ENCODE assay signal across 9 cellular contexts in the genomic region with DNA sequence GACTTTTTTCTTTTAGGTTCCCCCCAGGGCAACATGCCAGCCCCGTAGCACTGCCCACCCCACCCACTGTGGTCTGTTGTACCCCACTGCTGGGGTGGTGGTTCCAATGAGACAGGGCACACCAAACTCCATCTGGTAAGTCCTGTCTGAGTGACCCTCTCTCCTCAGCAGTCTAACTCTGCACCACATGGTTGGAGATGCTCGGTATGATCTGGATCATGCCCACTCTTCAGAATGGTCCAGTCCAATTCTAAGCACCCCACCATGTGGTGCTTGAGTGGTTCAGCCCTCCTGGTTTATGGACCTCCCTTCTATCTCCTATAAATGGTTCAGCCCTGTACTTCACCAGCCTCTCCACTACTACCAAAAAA. TPM values are rescaled to one million over a fixed set of nuclear protein-coding genes. Genes with fewer than 3 reads are reported as not detected.
DNase-seq lines count a peak whose midpoint lies in the region; ATAC-seq and TF ChIP-seq lines count a peak whose summit lies in the region.
"Had no signal": no experiment of that assay in that cellular context is flagged by ENCODE, and none has a peak within 500 bp of the region (broad histone marks: within the 10 kb centered on the region; RNA-seq: fewer than 3 reads in every experiment).

No MANE protein-coding gene starts in this region.

- TF ChIP-seq CTCF in OCI-LY3 (IDR thresholded peaks at IDR 0.05; ENCODE audit: low read depth, low read length) (no peak), epithelial cell of esophagus (IDR thresholded peaks at IDR 0.05; ENCODE audit: insufficient read depth, low read depth, low read length, missing control alignments) (no peak), spleen (IDR thresholded peaks at IDR 0.05 in 8 of 11, conservative IDR thresholded peaks at IDR 0.05 in 3 of 11) (no peak)

- peak overlapping the region; percentile 92 for H3K27ac Mint-ChIP-seq in activated CD4-positive, alpha-beta T cell treated with anti-CD3 and anti-CD28 coated beads for 36 hours

- peak overlapping the region; percentile 97 for H3K4me3 Mint-ChIP-seq in activated CD4-positive, alpha-beta T cell treated with anti-CD3 and anti-CD28 coated beads for 36 hours

- peak overlapping the region; percentile 96 for H3K4me2 ChIP-seq in OCI-LY3 (ENCODE audit: low read length)

- no peak for ATAC-seq in activated CD4-positive, alpha-beta T cell treated with anti-CD3 and anti-CD28 coated beads for 36 hours
- ATAC-seq in GM21367 (IDR thresholded peaks at IDR 0.05; ENCODE audit: unreplicated experiment), result no peak

- intact Hi-C loops in activated CD4-positive, alpha-beta T cell treated with anti-CD3 and anti-CD28 coated beads for 36 hours (cut with DNase I, micrococcal nuclease), result loop anchor here (5.0 to 10.0 kb wide), 11 partner anchors 153 to 795 kb away; partner anchors contain the start of genes CTDNEP1 (in 1 of the 2), ELP5 (in 1 of the 2), KCTD11 (in 1 of the 2) and NDEL1 (in 1 of the 2)
- intact Hi-C loops in spleen (cut with DNase I; ENCODE audit: low total_unique reads), result no loop called here

- POLR2A ChIA-PET in activated CD4-positive, alpha-beta T cell treated with anti-CD3 and anti-CD28 coated beads for 36 hours (lab: Charles Lee), result interaction anchor here (0.6 kb wide), 1 partner anchor 542 kb away, joined by 8 read pairs; no protein-coding TSS in a partner anchor

- H3K27me3 ChIP-seq in OCI-LY3 (ENCODE audit: low read depth, low read length) (no peaks in the 10 kb centered on the region), spleen (replicated peaks in 1 of 7) (no peaks in the 10 kb centered on the region)

- H3K9me3 ChIP-seq in OCI-LY3 (ENCODE audit: insufficient read depth, low read length) (no peaks in the 10 kb centered on the region), spleen (no peaks in the 10 kb centered on the region)

- no peaks in the 10 kb centered on the region for H3K27me3 Mint-ChIP-seq in activated CD4-positive, alpha-beta T cell treated with anti-CD3 and anti-CD28 coated beads for 36 hours

- CTCF ChIA-PET in activated CD4-positive, alpha-beta T cell treated with anti-CD3 and anti-CD28 coated beads for 36 hours (lab: Charles Lee), result no interaction called here

- peaks cover 39% of the 10 kb centered on the region for H3K4me1 ChIP-seq in OCI-LY3 (ENCODE audit: low read length)
- H3K4me1 ChIP-seq in spleen, result peaks cover 39 to 88% (median 61%) of the 10 kb centered on the region in 6 donors

- H3K4me3 ChIP-seq in OCI-LY3 (ENCODE audit: low read length) (0 out of 2 replicates have a peak overlapping the region, but pooled peaks have one; percentile 88), epithelial cell of esophagus (ENCODE audit: low read length) (no peak overlapping the region), spleen (peak overlapping the region in 5 of 8 donors; percentile 13 to 86 (median 80))

- no peaks in the 10 kb centered on the region for H3K9me3 Mint-ChIP-seq in activated CD4-positive, alpha-beta T cell treated with anti-CD3 and anti-CD28 coated beads for 36 hours (ENCODE audit: low read depth)

- H3K79me2 ChIP-seq in OCI-LY3 (ENCODE audit: low read length), result peaks cover 78% of the 10 kb centered on the region

- WGBS in spleen, 5 donors, result 54 to 79% (median 71%) methylated on average over 2 of the region's 2 CpGs

- no peak overlapping the region for H3K27ac ChIP-seq in OCI-LY3 (ENCODE audit: low read length)
- H3K27ac ChIP-seq in spleen, result peak overlapping the region in 7 of 8 donors; percentile 75 to 100 (median 97)

- DNase-seq in activated CD4-positive, alpha-beta T cell treated with anti-CD3 and anti-CD28 coated beads for 36 hours, result no peak
- no peak for DNase-seq in activated CD4-positive, alpha-beta T cell treated with anti-CD3 and anti-CD28 coated beads for 4 hours
- peak; percentile 44 for DNase-seq in epithelial cell of esophagus (ENCODE audit: low read depth)
- DNase-seq in spleen, result no peak
- DNase-seq in NCI-H1417 treated with DMSO at 0.1 percent for 48 hours (lab: John Stamatoyannopoulos, UW), result no peak
- DNase-seq in ureter (ENCODE audit: low spot score), result no peak
- DNase-seq: DND-41 had no signal

- no peak overlapping the region for H3K9ac ChIP-seq in OCI-LY3 (ENCODE audit: low read length)

- no peaks in the 10 kb centered on the region for H3K36me3 ChIP-seq in OCI-LY3 (replicated peaks; ENCODE audit: low read depth, low read length)
- peaks cover 0 to 17% (median 0%) of the 10 kb centered on the region in 6 donors for H3K36me3 ChIP-seq in spleen

- peaks cover 18% of the 10 kb centered on the region for H3K36me3 Mint-ChIP-seq in activated CD4-positive, alpha-beta T cell treated with anti-CD3 and anti-CD28 coated beads for 36 hours (ENCODE audit: low read depth)

- peaks cover 50% of the 10 kb centered on the region for H3K4me1 Mint-ChIP-seq in activated CD4-positive, alpha-beta T cell treated with anti-CD3 and anti-CD28 coated beads for 36 hours

- H4K20me1 ChIP-seq in OCI-LY3 (ENCODE audit: insufficient read depth, low read length), result peaks cover 26% of the 10 kb centered on the region

- TF ChIP-seq POLR2A in spleen (IDR thresholded peaks at IDR 0.05), result no peak

- no peak overlapping the region for H2AFZ ChIP-seq in OCI-LY3 (ENCODE audit: low read depth, low read length)

RNA-seq across cellular contexts. Expression of gene KDM6B, which starts 5.9 kb away (rescaled TPM):
- total RNA-seq in activated CD4-positive, alpha-beta T cell treated with anti-CD3 and anti-CD28 coated beads for 36 hours, result 10 to 100 TPM; 37.3 to 46.2 TPM
- total RNA-seq in spleen, result 100 to 1,000 TPM in 1 of 7 donors, 10 to 100 TPM in 6; 22.3 to 110 (median 60.8) TPM
- polyA plus RNA-seq in spleen, result 10 to 100 TPM in 1 of 3 donors, 1 to 10 TPM in 2; 2.9 to 11.7 (median 4.0) TPM
- total RNA-seq in ureter, result 31.8 TPM

RNA-seq across cellular contexts. Expression of gene TMEM88, which starts 15.0 kb away (rescaled TPM):
- total RNA-seq in activated CD4-positive, alpha-beta T cell treated with anti-CD3 and anti-CD28 coated beads for 36 hours, result 1 to 10 TPM; 3.5 to 5.6 TPM
- total RNA-seq in spleen (10 to 100 TPM in 5 of 7 donors, 1 to 10 TPM in 2; 5.2 to 31.8 (median 18.0) TPM), ureter (9.9 TPM)
- 10 to 100 TPM in 1 of 3 donors, 1 to 10 TPM in 2; 5.5 to 26.2 (median 9.5) TPM for polyA plus RNA-seq in spleen

RNA-seq across cellular contexts. Expression of gene NAA38, which starts 17.5 kb away (rescaled TPM):
- total RNA-seq in activated CD4-positive, alpha-beta T cell treated with anti-CD3 and anti-CD28 coated beads for 36 hours, result 10 to 100 TPM; 64.7 to 79.8 TPM
- 100 to 1,000 TPM in 1 of 7 donors, 10 to 100 TPM in 6; 51.0 to 111 (median 56.9) TPM for total RNA-seq in spleen
- 100 to 1,000 TPM; 119 to 185 (median 182) TPM for polyA plus RNA-seq in spleen
- total RNA-seq in ureter, result 98.6 TPM

RNA-seq across cellular contexts. Expression of gene CYB5D1, which starts 17.9 kb away (rescaled TPM):
- 10 to 100 TPM; 12.5 to 12.6 TPM for total RNA-seq in activated CD4-positive, alpha-beta T cell treated with anti-CD3 and anti-CD28 coated beads for 36 hours
- total RNA-seq in spleen (10 to 100 TPM in 1 of 7 donors, 1 to 10 TPM in 6; 4.1 to 13.2 (median 5.9) TPM), ureter (15.7 TPM)
- 1 to 10 TPM; 2.1 to 3.8 (median 2.9) TPM for polyA plus RNA-seq in spleen

RNA-seq across cellular contexts. Expression of gene CHD3, which starts 48.7 kb away (rescaled TPM):
- 100 to 1,000 TPM; 145 to 161 TPM for total RNA-seq in activated CD4-positive, alpha-beta T cell treated with anti-CD3 and anti-CD28 coated beads for 36 hours
- total RNA-seq in spleen, result 100 to 1,000 TPM in 2 of 7 donors, 10 to 100 TPM in 5; 60.9 to 117 (median 83.6) TPM
- polyA plus RNA-seq in spleen, result 10 to 100 TPM; 37.0 to 84.3 (median 71.8) TPM
- total RNA-seq in ureter, result 225 TPM
